ENCODE assay signal across 12 cellular contexts in genomic region chr2:196149926-196150325, GRCh38. TPM values are rescaled to one million over a fixed set of nuclear protein-coding genes. Genes with fewer than 3 reads are reported as not detected.
DNase-seq lines count a peak whose midpoint lies in the region; ATAC-seq and TF ChIP-seq lines count a peak whose summit lies in the region.
"Had no signal": no experiment of that assay in that cellular context is flagged by ENCODE, and none has a peak within 500 bp of the region (broad histone marks: within the 10 kb centered on the region; RNA-seq: fewer than 3 reads in every experiment).

No MANE protein-coding gene starts in this region.

- no peak for TF ChIP-seq POLR2A in NB4 (IDR thresholded peaks at IDR 0.05; ENCODE audit: extremely low read depth, insufficient read length)

- no peak overlapping the region for H3K27ac ChIP-seq in osteoblast (ENCODE audit: low read depth, low read length)
- H3K27ac ChIP-seq: A549 had no signal

- no peaks in the 10 kb centered on the region for H3K9me3 ChIP-seq in osteoblast (ENCODE audit: low read depth, low read length)
- H3K9me3 ChIP-seq: A549 had no signal

- peaks cover 14% of the 10 kb centered on the region for H3K4me1 ChIP-seq in osteoblast (ENCODE audit: insufficient read depth, low read length)
- H3K4me1 ChIP-seq: A549 had no signal

- ATAC-seq in GM21723 (IDR thresholded peaks at IDR 0.05; ENCODE audit: unreplicated experiment) (peak; percentile 55), natural killer cell (peak in 2 of 3 donors; percentile 12 to 46)
- ATAC-seq: A549, right cardiac atrium had no signal

- H3K9me3 Mint-ChIP-seq in natural killer cell, result no peaks in the 10 kb centered on the region

- H3K4me3 ChIP-seq in NB4 (ENCODE audit: low read depth, low read length) (no peak overlapping the region), osteoblast (ENCODE audit: insufficient read depth, low read length) (no peak overlapping the region)
- H3K4me3 ChIP-seq: A549 had no signal

- intact Hi-C loops in natural killer cell (cut with micrococcal nuclease), result loop anchor here (2.0 to 5.0 kb wide), 3 partner anchors 17 to 127 kb away; no protein-coding TSS in a partner anchor

- DNase-seq in SIG-M5 treated with dmso at 0.1 percent for 504 hours (lab: John Stamatoyannopoulos, UW; ENCODE audit: unreplicated experiment) (peak; percentile 46), SIG-M5 (lab: John Stamatoyannopoulos, UW) (no peak), NB4 (ENCODE audit: low read depth) (peak; percentile 48), natural killer cell (no peak), osteoblast (ENCODE audit: insufficient read length, low spot score, missing footprints) (no peak), GM13977 (ENCODE audit: low spot score) (no peak), NAMALWA (ENCODE audit: low spot score) (no peak)
- DNase-seq: amygdala, NCI-H2029 treated with DMSO at 0.1 percent for 48 hours, right cardiac atrium had no signal

- H4K20me1 ChIP-seq in osteoblast (ENCODE audit: insufficient read depth, low read length), result no peaks in the 10 kb centered on the region

- no peak overlapping the region for H3K4me2 ChIP-seq in osteoblast (ENCODE audit: insufficient read depth, low read length)
- H3K4me2 ChIP-seq: A549 had no signal

- H3K27me3 ChIP-seq in osteoblast (ENCODE audit: insufficient read depth, low read length), result no peaks in the 10 kb centered on the region

- H3K79me2 ChIP-seq in osteoblast (ENCODE audit: insufficient read depth, low read length), result peaks cover 57% of the 10 kb centered on the region

- no peak overlapping the region for H2AFZ ChIP-seq in osteoblast (ENCODE audit: low read length)

- peaks cover 29% of the 10 kb centered on the region for H3K36me3 Mint-ChIP-seq in natural killer cell

- peaks cover 61% of the 10 kb centered on the region in 2 donors for H3K4me1 Mint-ChIP-seq in natural killer cell

- H3K4me3 Mint-ChIP-seq in natural killer cell, result peak overlapping the region; percentile 63

- no peaks in the 10 kb centered on the region for H3K27me3 Mint-ChIP-seq in natural killer cell (ENCODE audit: low read depth in 2 of 2)

- H3K27ac Mint-ChIP-seq in natural killer cell, result peak overlapping the region; percentile 79

- no peak for TF ChIP-seq CTCF in NB4 (IDR thresholded peaks at IDR 0.05; ENCODE audit: low read depth, low read length)
- TF ChIP-seq CTCF in natural killer cell (IDR thresholded peaks at IDR 0.05), result no peak
- TF ChIP-seq CTCF in osteoblast (IDR thresholded peaks at IDR 0.05; ENCODE audit: extremely low read depth, low read depth, low read length), result no peak
- TF ChIP-seq CTCF in GM13977 (IDR thresholded peaks at IDR 0.05; ENCODE audit: extremely low read depth, insufficient read depth, missing control alignments), result no peak

- H3K36me3 ChIP-seq in osteoblast (ENCODE audit: insufficient read depth, low read length), result peaks cover 78% of the 10 kb centered on the region

- in situ Hi-C loops in GM13977 (cut with MboI; ENCODE audit: low pct_unique_long_range_greater_than_20kb, low sequenced_read_pairs, unreplicated experiment), result loop anchor here (25.0 kb wide), 1 partner anchor 112 kb away; no protein-coding TSS in a partner anchor

RNA-seq across cellular contexts. Expression of gene STK17B, which starts 21.5 kb away (rescaled TPM):
- total RNA-seq in natural killer cell, result 100 to 1,000 TPM; 295 to 390 (median 380) TPM
- 139 and 140 TPM in 2 replicates for total RNA-seq in osteoblast

Comparison
In these comparisons a context has a peak if more than half of its experiments do, and no peak if none do; other contexts are left out.
1. DNase-seq: peak in SIG-M5 treated with dmso at 0.1 percent for 504 hours (single experiment) and NB4 (single experiment); none in SIG-M5 (single experiment), natural killer cell (single experiment), osteoblast (single experiment), GM13977 (single experiment) and NAMALWA (single experiment).